8 cellular contexts compared by ENCODE assay signal in genomic region chr4:74671074-74671698, GRCh38.
DNase-seq lines count a peak whose midpoint lies in the region; ATAC-seq and TF ChIP-seq lines count a peak whose summit lies in the region.

No MANE protein-coding gene starts in this region.

- no peak overlapping the region for H3K27ac ChIP-seq in gastroesophageal sphincter

- TF ChIP-seq EP300 in gastroesophageal sphincter (IDR thresholded peaks at IDR 0.05) = no peak

- CTCF ChIA-PET in HEK293T (lab: Yijun Ruan, JAX) = interaction anchor here (0.6 to 1.0 kb wide), 4 partner anchors 10 to 295 kb away, joined by 3 to 8 read pairs (median 4); no protein-coding TSS in a partner anchor

- DNase-seq in D341Med (ENCODE audit: low spot score) (peak; percentile 61), HEK293T (ENCODE audit: extremely low spot score) (peak; percentile 45), NOMO-1 (lab: John Stamatoyannopoulos, UW; ENCODE audit: unreplicated experiment in 2 of 2) (peak; percentile 66), mesothelial cell of epicardium (ENCODE audit: low spot score in 2 of 2, unreplicated experiment in 2 of 2) (no peak)
- peak; percentile 43 for DNase-seq in activated T-cell treated with anti-CD3 and anti-CD28 coated beads, Interleukin-2, amount 50 U/mL, for 24 hours
- DNase-seq in stimulated activated CD4-positive, alpha-beta T cell treated with anti-CD3 and anti-CD28 coated beads, Interleukin-12 subunit alpha, Interleukin-12 subunit beta, amount 100 ng/mL, for 4 hours = peak; percentile 19

- H3K4me1 Mint-ChIP-seq in activated T-cell treated with anti-CD3 and anti-CD28 coated beads, Interleukin-2, amount 50 U/mL, for 24 hours (ENCODE audit: low read depth) = peaks cover 2% of the 10 kb centered on the region
- H3K4me1 Mint-ChIP-seq in mesothelial cell of epicardium = peaks cover 3% of the 10 kb centered on the region

- no peak for TF ChIP-seq POLR2A in gastroesophageal sphincter (IDR thresholded peaks at IDR 0.05)

- no peaks in the 10 kb centered on the region for H3K36me3 ChIP-seq in gastroesophageal sphincter

- H3K9me3 ChIP-seq in gastroesophageal sphincter = no peaks in the 10 kb centered on the region

- H3K27me3 Mint-ChIP-seq in activated T-cell treated with anti-CD3 and anti-CD28 coated beads, Interleukin-2, amount 50 U/mL, for 24 hours = no peaks in the 10 kb centered on the region
- H3K27me3 Mint-ChIP-seq in mesothelial cell of epicardium (ENCODE audit: low read depth) = peaks cover 28% of the 10 kb centered on the region

- H3K27me3 ChIP-seq in gastroesophageal sphincter = no peaks in the 10 kb centered on the region

- H3K4me3 Mint-ChIP-seq in activated T-cell treated with anti-CD3 and anti-CD28 coated beads, Interleukin-2, amount 50 U/mL, for 24 hours = no peak overlapping the region
- H3K4me3 Mint-ChIP-seq in mesothelial cell of epicardium = no peak overlapping the region

- TF ChIP-seq CTCF in gastroesophageal sphincter (IDR thresholded peaks at IDR 0.05) = peak; percentile 24 to 60 (median 48)
- no peak for TF ChIP-seq CTCF in mesothelial cell of epicardium (IDR thresholded peaks at IDR 0.05; ENCODE audit: unreplicated experiment)

- no peak overlapping the region for H3K4me3 ChIP-seq in gastroesophageal sphincter

- peaks cover 0 to 4% (median 0%) of the 10 kb centered on the region in 3 donors for H3K4me1 ChIP-seq in gastroesophageal sphincter

- ATAC-seq in gastroesophageal sphincter = no peak
- ATAC-seq in HG02981 (IDR thresholded peaks at IDR 0.05; ENCODE audit: unreplicated experiment) = no peak

- H3K27ac Mint-ChIP-seq in activated T-cell treated with anti-CD3 and anti-CD28 coated beads, Interleukin-2, amount 50 U/mL, for 24 hours = no peak overlapping the region
- H3K27ac Mint-ChIP-seq in mesothelial cell of epicardium = no peak overlapping the region

- WGBS in gastroesophageal sphincter (ENCODE audit: low coverage in 1 of 2), 2 donors = 0% methylated on average over 2 of the region's 2 CpGs

- no peaks in the 10 kb centered on the region for H3K36me3 Mint-ChIP-seq in activated T-cell treated with anti-CD3 and anti-CD28 coated beads, Interleukin-2, amount 50 U/mL, for 24 hours (ENCODE audit: low read depth)
- no peaks in the 10 kb centered on the region for H3K36me3 Mint-ChIP-seq in mesothelial cell of epicardium

- POLR2A ChIA-PET in HEK293T (lab: Yijun Ruan, JAX) = no interaction called here

- H3K9me3 Mint-ChIP-seq in activated T-cell treated with anti-CD3 and anti-CD28 coated beads, Interleukin-2, amount 50 U/mL, for 24 hours = no peaks in the 10 kb centered on the region
- peaks cover 6% of the 10 kb centered on the region for H3K9me3 Mint-ChIP-seq in mesothelial cell of epicardium

TF ChIP-seq in HEK293T, 16 proteins besides CTCF, POLR2A, EP300 and RAD21:
- TF ChIP-seq LEF1 (IDR thresholded peaks at IDR 0.05; ENCODE audit: borderline replicate concordance) (no peak), SP1 (IDR thresholded peaks at IDR 0.05) (no peak), FOXK2 (IDR thresholded peaks at IDR 0.05) (no peak), CTBP1 (IDR thresholded peaks at IDR 0.05; ENCODE audit: borderline replicate concordance) (no peak), ARNT (IDR thresholded peaks at IDR 0.05) (no peak), L3MBTL2 (conservative IDR thresholded peaks at IDR 0.05) (no peak), BHLHE40 (IDR thresholded peaks at IDR 0.05; ENCODE audit: borderline replicate concordance) (no peak), FOXA1 (IDR thresholded peaks at IDR 0.05) (no peak), ELF4 (IDR thresholded peaks at IDR 0.05) (no peak), TARDBP (IDR thresholded peaks at IDR 0.05) (no peak)
- TF ChIP-seq, protein P1, sequence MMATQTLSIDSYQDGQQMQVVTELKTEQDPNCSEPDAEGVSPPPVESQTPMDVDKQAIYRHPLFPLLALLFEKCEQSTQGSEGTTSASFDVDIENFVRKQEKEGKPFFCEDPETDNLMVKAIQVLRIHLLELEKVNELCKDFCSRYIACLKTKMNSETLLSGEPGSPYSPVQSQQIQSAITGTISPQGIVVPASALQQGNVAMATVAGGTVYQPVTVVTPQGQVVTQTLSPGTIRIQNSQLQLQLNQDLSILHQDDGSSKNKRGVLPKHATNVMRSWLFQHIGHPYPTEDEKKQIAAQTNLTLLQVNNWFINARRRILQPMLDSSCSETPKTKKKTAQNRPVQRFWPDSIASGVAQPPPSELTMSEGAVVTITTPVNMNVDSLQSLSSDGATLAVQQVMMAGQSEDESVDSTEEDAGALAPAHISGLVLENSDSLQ (IDR thresholded peaks at IDR 0.05) = no peak

Comparison
In these comparisons a context has a peak if more than half of its experiments do, and no peak if none do; other contexts are left out.
1. DNase-seq: peak in D341Med (single experiment), HEK293T (single experiment), NOMO-1 (2 of 2), activated T-cell treated with anti-CD3 and anti-CD28 coated beads, Interleukin-2, amount 50 U/mL, for 24 hours (single experiment) and stimulated activated CD4-positive, alpha-beta T cell treated with anti-CD3 and anti-CD28 coated beads, Interleukin-12 subunit alpha, Interleukin-12 subunit beta, amount 100 ng/mL, for 4 hours (single experiment); none in mesothelial cell of epicardium (0 of 2).